Comparison of ENCODE assay signal across 1 cellular context in the genomic region with DNA sequence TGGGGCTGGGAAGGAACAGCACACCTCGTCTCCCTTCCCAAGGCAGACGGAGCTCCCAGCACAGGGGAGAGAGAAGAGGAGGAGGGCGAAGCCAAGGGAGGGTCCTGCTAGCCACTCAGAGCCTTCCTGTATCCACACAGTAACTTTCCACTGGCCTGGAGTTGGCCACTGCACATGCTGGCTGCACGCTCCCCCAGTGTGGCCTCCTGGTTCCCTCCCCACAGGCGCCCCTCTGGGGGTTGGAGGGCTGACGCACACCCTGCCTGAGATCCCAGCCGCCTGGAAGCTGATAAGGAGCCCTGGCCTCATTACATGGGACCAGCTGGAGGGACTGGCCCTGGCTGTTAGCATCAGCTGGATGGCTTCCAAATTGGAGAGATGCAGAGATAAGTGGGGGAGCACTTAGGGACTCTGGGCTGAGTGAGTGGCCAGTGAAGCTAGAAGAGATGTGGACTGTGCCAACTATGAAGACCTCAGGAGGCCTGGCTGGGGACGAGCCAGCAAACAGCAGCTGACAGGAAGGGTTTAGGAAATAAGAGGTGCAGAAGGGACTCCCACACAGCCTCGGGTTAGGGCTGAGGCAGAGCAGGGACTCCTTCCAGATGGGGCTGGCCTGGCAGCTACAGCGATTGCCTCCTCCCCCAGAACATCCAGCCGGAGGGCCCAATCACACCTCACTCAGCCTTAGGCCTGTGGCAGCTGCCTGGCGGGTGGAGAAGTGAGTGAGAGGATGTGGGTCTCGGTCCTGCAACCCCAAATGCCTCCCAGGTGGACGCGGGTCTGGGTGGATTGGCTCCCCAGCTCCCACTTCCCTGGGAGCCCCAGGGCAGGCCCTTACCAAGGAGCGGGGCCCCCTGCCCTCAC.
TF ChIP-seq lines count a peak whose summit lies in the region.

No MANE protein-coding gene starts in this region.

TF ChIP-seq in K562, 482 proteins besides CTCF, POLR2A, EP300 and RAD21 (continued from another document):
- TF ChIP-seq KLF6 (CRISPR knock-in tag; IDR thresholded peaks at IDR 0.05; ENCODE audit: borderline replicate concordance) (peak; percentile 30; the same call in 1 of the 2 replicates), HNRNPK (IDR thresholded peaks at IDR 0.05; ENCODE audit: low read depth, low read length, poor library complexity, severe bottlenecking) (no peak), CHD2 (IDR thresholded peaks at IDR 0.05; ENCODE audit: low read depth, low read length) (no peak), DPF2 (IDR thresholded peaks at IDR 0.05) (peak; percentile 99), BCL6 (CRISPR knock-in tag; IDR thresholded peaks at IDR 0.05) (peak; percentile 70; the same call in 1 of the 2 replicates)
- TF ChIP-seq, protein P1, sequence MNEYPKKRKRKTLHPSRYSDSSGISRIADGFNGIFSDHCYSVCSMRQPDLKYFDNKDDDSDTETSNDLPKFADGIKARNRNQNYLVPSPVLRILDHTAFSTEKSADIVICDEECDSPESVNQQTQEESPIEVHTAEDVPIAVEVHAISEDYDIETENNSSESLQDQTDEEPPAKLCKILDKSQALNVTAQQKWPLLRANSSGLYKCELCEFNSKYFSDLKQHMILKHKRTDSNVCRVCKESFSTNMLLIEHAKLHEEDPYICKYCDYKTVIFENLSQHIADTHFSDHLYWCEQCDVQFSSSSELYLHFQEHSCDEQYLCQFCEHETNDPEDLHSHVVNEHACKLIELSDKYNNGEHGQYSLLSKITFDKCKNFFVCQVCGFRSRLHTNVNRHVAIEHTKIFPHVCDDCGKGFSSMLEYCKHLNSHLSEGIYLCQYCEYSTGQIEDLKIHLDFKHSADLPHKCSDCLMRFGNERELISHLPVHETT (CRISPR knock-in tag; conservative IDR thresholded peaks at IDR 0.05 in 1 of 2, IDR thresholded peaks at IDR 0.05 in 1 of 2), result peak in 1 of 2 experiments; percentile 96; a peak in 2 of 4 replicates
- TF ChIP-seq, protein P2, sequence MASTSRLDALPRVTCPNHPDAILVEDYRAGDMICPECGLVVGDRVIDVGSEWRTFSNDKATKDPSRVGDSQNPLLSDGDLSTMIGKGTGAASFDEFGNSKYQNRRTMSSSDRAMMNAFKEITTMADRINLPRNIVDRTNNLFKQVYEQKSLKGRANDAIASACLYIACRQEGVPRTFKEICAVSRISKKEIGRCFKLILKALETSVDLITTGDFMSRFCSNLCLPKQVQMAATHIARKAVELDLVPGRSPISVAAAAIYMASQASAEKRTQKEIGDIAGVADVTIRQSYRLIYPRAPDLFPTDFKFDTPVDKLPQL (IDR thresholded peaks at IDR 0.05; ENCODE audit: extremely low read depth, insufficient read length), result no peak
